In genomic region chr11:11995601-11996000, GRCh38 we compare ENCODE assay signal across 20 cellular contexts. TPM values are rescaled to one million over a fixed set of nuclear protein-coding genes. Genes with fewer than 3 reads are reported as not detected.
DNase-seq lines count a peak whose midpoint lies in the region; ATAC-seq, FAIRE-seq and TF ChIP-seq lines count a peak whose summit lies in the region.
"Had no signal": no experiment of that assay in that cellular context is flagged by ENCODE, and none has a peak within 500 bp of the region (broad histone marks: within the 10 kb centered on the region; RNA-seq: fewer than 3 reads in every experiment).

No MANE protein-coding gene starts in this region.

- no peaks in the 10 kb centered on the region for H3K9me2 ChIP-seq in OCI-LY7 (ENCODE audit: insufficient read depth, low read length)

- no peak for ATAC-seq in GM21786 (IDR thresholded peaks at IDR 0.05; ENCODE audit: unreplicated experiment)

- H3K4me2 ChIP-seq in OCI-LY7 (ENCODE audit: low read length), result no peak overlapping the region

- H3K9me3 ChIP-seq in small intestine (ENCODE audit: control insufficient read depth, low read depth) (no peaks in the 10 kb centered on the region), OCI-LY7 (ENCODE audit: low read length) (no peaks in the 10 kb centered on the region), esophagus muscularis mucosa (no peaks in the 10 kb centered on the region)

- no peaks in the 10 kb centered on the region for H3K27me3 ChIP-seq in dorsolateral prefrontal cortex
- H3K27me3 ChIP-seq in small intestine (ENCODE audit: control insufficient read depth in 2 of 2, insufficient read depth in 2 of 2, low read length in 2 of 2), result no peaks in the 10 kb centered on the region
- H3K27me3 ChIP-seq in esophagus muscularis mucosa, result no peaks in the 10 kb centered on the region

- no peaks in the 10 kb centered on the region for H3K36me3 ChIP-seq in small intestine (ENCODE audit: control insufficient read depth in 2 of 2, insufficient read depth in 2 of 2, low read length in 2 of 2)
- H3K36me3 ChIP-seq in OCI-LY7 (ENCODE audit: insufficient read depth, low read length), result no peaks in the 10 kb centered on the region
- H3K36me3 ChIP-seq in esophagus muscularis mucosa, result peaks cover 0 to 55% (median 14%) of the 10 kb centered on the region in 4 donors

- H3K27ac ChIP-seq in dorsolateral prefrontal cortex (peak overlapping the region in 40 of 59 donors; percentile 4 to 93 (median 75)), small intestine (ENCODE audit: low read depth in 1 of 2, low read length in 1 of 2) (no peak overlapping the region), OCI-LY7 (ENCODE audit: low read depth, low read length, poor library complexity, severe bottlenecking) (no peak overlapping the region), esophagus muscularis mucosa (replicated peaks in 1 of 4) (no peak overlapping the region)

- DNase-seq in activated gamma-delta T cell treated with Interleukin-2 at 50 U/mL for 16 hours (peak; percentile 62), activated gamma-delta T cell (lab: John Stamatoyannopoulos, UW) (no peak), NCI-H2107 treated with DMSO at 0.1 percent for 48 hours (lab: John Stamatoyannopoulos, UW; ENCODE audit: unreplicated experiment) (peak; percentile 82), dorsolateral prefrontal cortex (no peak), small intestine (peak; percentile 39), OCI-LY7 (ENCODE audit: low spot score) (no peak), esophagus muscularis mucosa (ENCODE audit: extremely low spot score) (no peak)
- DNase-seq: activated CD4-positive, CD25-positive, alpha-beta regulatory T cell; activated T-cell treated with anti-CD3 and anti-CD28 coated beads, Interleukin-2, amount 50 U/mL, for 48 hours; effector memory CD4-positive, alpha-beta T cell; Kasumi-1; mammary epithelial cell; NCI-H1048; NCI-H2029 treated with DMSO at 0.1 percent for 48 hours; NCI-H510A; occipital lobe had no signal

- POLR2A ChIA-PET in OCI-LY7 (lab: Charles Lee), result no interaction called here

- no peaks in the 10 kb centered on the region for H3K4me1 ChIP-seq in small intestine (ENCODE audit: control insufficient read depth in 2 of 2, insufficient read depth in 1 of 2, low read depth in 1 of 2, low read length in 1 of 2)
- no peaks in the 10 kb centered on the region for H3K4me1 ChIP-seq in OCI-LY7 (ENCODE audit: insufficient read depth, low read length, poor library complexity, severe bottlenecking)
- peaks cover 11 to 12% (median 12%) of the 10 kb centered on the region in 4 donors for H3K4me1 ChIP-seq in esophagus muscularis mucosa

- no peak for TF ChIP-seq POLR2A in esophagus muscularis mucosa (IDR thresholded peaks at IDR 0.05; ENCODE audit: low read depth)

- 79 to 94% (median 86%) methylated on average over 6 of the region's 6 CpGs for WGBS in small intestine, 3 donors
- WGBS in esophagus muscularis mucosa, result 96% methylated on average over 6 of the region's 6 CpGs

- intact Hi-C loops in dorsolateral prefrontal cortex (cut with DNase I), result no loop called here
- intact Hi-C loops in OCI-LY7 (cut with micrococcal nuclease; ENCODE audit: unreplicated experiment), result no loop called here
- intact Hi-C loops in esophagus muscularis mucosa (cut with DNase I), result no loop called here

- no peak overlapping the region for H3K4me3 ChIP-seq in dorsolateral prefrontal cortex
- no peak overlapping the region for H3K4me3 ChIP-seq in small intestine (ENCODE audit: low read depth in 1 of 2, low read length in 2 of 2)
- H3K4me3 ChIP-seq in OCI-LY7 (ENCODE audit: low read depth, low read length, poor library complexity, severe bottlenecking), result no peak overlapping the region
- H3K4me3 ChIP-seq in esophagus muscularis mucosa, result no peak overlapping the region

- CTCF ChIA-PET in OCI-LY7 (lab: Charles Lee; ENCODE audit: unreplicated experiment), result no interaction called here

- no peak overlapping the region for H2AFZ ChIP-seq in OCI-LY7 (ENCODE audit: low read length)

- no peak for FAIRE-seq in small intestine (lab: Jason Lieb, UNC)
- FAIRE-seq: A204.1, RCC 7860 had no signal

- no TSS peak for BruUV-seq in OCI-LY7 (replicated peaks; lab: Mats Ljungman, UMichigan)

- no peaks in the 10 kb centered on the region for H3K79me2 ChIP-seq in OCI-LY7 (ENCODE audit: insufficient read depth, low read depth, low read length)

- TF ChIP-seq CTCF in dorsolateral prefrontal cortex (IDR thresholded peaks at IDR 0.05 in 54 of 56, conservative IDR thresholded peaks at IDR 0.05 in 2 of 56; ENCODE audit: low read depth in 1 of 56, partially characterized antibody in 56 of 56) (no peak), OCI-LY7 (conservative IDR thresholded peaks at IDR 0.05; ENCODE audit: low read length) (no peak), esophagus muscularis mucosa (IDR thresholded peaks at IDR 0.05) (no peak)

- H4K20me1 ChIP-seq in OCI-LY7 (ENCODE audit: insufficient read depth, low read length), result no peaks in the 10 kb centered on the region

- TF ChIP-seq EP300 in esophagus muscularis mucosa (IDR thresholded peaks at IDR 0.05), result no peak

RNA-seq across cellular contexts. Expression of gene DKK3, which starts 12.8 kb away (rescaled TPM):
- 1,000 to 10,000 TPM in 9 of 120 experiments, 100 to 1,000 TPM in 111; 391 to 1,132 (median 804) TPM for total RNA-seq in dorsolateral prefrontal cortex
- 10 to 100 TPM in 1 of 3 donors, 1 to 10 TPM in 2; 4.2 to 29.1 (median 5.9) TPM for polyA plus RNA-seq in small intestine
- total RNA-seq in OCI-LY7 (2014; rRNA removed; shearing (Covaris generic)), result not detected in 2 replicates
- not detected in 2 replicates for total RNA-seq in OCI-LY7 (2022)
- total RNA-seq in esophagus muscularis mucosa, result 100 to 1,000 TPM in 2 of 4 donors, 10 to 100 TPM in 2; 94.3 to 191 (median 127) TPM
- total RNA-seq: B cell had no signal

Comparison
In these comparisons a context has a peak if more than half of its experiments do, and no peak if none do; other contexts are left out.
1. DNase-seq: peak in activated gamma-delta T cell treated with Interleukin-2 at 50 U/mL for 16 hours (single experiment), NCI-H2107 treated with DMSO at 0.1 percent for 48 hours (single experiment) and small intestine (single experiment); none in activated gamma-delta T cell (single experiment), dorsolateral prefrontal cortex (0 of 10), OCI-LY7 (single experiment) and esophagus muscularis mucosa (single experiment).
2. H3K27ac ChIP-seq: peak in dorsolateral prefrontal cortex (40 of 59); none in small intestine (0 of 2), OCI-LY7 (single experiment) and esophagus muscularis mucosa (0 of 4).
3. RNA of gene DKK3, which starts 12.8 kb away (total RNA-seq): 391 to 1,132 TPM in dorsolateral prefrontal cortex and 94.3 to 191 TPM in esophagus muscularis mucosa; not detected in OCI-LY7; every median in the first group is over 10 times any median in the second.